12 cellular contexts compared by ENCODE assay signal in the genomic region with DNA sequence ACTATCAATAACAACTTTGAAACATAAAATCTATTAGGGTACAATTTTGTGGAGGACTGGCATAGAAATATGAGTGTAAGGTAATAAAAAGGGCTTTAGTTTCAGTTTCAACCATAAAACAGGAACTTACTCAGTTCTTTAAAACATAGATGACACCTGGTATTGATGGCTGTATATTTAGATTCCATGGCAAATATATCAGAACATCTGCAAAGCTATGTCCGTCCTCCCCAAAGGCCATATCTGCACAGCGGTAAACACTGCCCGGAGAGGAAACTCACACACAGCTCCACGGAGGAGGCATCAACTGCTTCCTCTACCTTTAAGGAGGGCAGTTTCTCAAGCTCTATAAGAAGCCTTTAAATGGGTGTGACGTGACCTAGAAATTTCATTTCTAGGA.
DNase-seq lines count a peak whose midpoint lies in the region; TF ChIP-seq lines count a peak whose summit lies in the region.
"Had no signal": no experiment of that assay in that cellular context is flagged by ENCODE, and none has a peak within 500 bp of the region (broad histone marks: within the 10 kb centered on the region; RNA-seq: fewer than 3 reads in every experiment).

No MANE protein-coding gene starts in this region.

- H4K20me1 ChIP-seq in BLaER1 treated with 17β-estradiol and CSF1 and Interleukin-3, amounts not matched to agents 10 nM and 100 nM = no peaks in the 10 kb centered on the region; a peak in 2 of 22 replicates
- H4K20me1 ChIP-seq in MM.1S (ENCODE audit: insufficient read depth, low read length) = no peaks in the 10 kb centered on the region
- H4K20me1 ChIP-seq in SU-DHL-6 (ENCODE audit: low read depth, low read length) = no peaks in the 10 kb centered on the region

- no peak overlapping the region for H3K27ac ChIP-seq in BLaER1 treated with 17β-estradiol and CSF1 and Interleukin-3, amounts not matched to agents 10 nM and 100 nM
- peak overlapping the region; percentile 85 for H3K27ac ChIP-seq in MM.1S (ENCODE audit: low read length)
- H3K27ac ChIP-seq in SU-DHL-6 (ENCODE audit: low read depth, low read length) = no peak overlapping the region
- no peak overlapping the region for H3K27ac ChIP-seq in ascending aorta
- H3K27ac ChIP-seq: A549, C4-2B, GM23248 had no signal

- TF ChIP-seq CTCF in MM.1S (IDR thresholded peaks at IDR 0.05; ENCODE audit: low read length) = no peak
- no peak for TF ChIP-seq CTCF in SU-DHL-6 (IDR thresholded peaks at IDR 0.05; ENCODE audit: insufficient read depth, low read length, poor library complexity, severe bottlenecking)
- TF ChIP-seq CTCF in ascending aorta (IDR thresholded peaks at IDR 0.05) = no peak

- H3K9me3 ChIP-seq in BLaER1 treated with 17β-estradiol and CSF1 and Interleukin-3, amounts not matched to agents 10 nM and 100 nM (replicated peaks in 1 of 11) = peaks cover 31 to 43% (median 36%) of the 10 kb centered on the region in 11 experiments
- H3K9me3 ChIP-seq in MM.1S (replicated peaks; ENCODE audit: insufficient read depth, low read length) = no peaks in the 10 kb centered on the region
- H3K9me3 ChIP-seq in SU-DHL-6 (ENCODE audit: insufficient read depth, low read length) = peaks cover 4% of the 10 kb centered on the region; the same call in 1 of the 2 replicates
- H3K9me3 ChIP-seq in ascending aorta = peaks cover 0 to 7% of the 10 kb centered on the region in 2 donors
- H3K9me3 ChIP-seq: A549 had no signal

- no peak overlapping the region for H3K9ac ChIP-seq in BLaER1 treated with 17β-estradiol and CSF1 and Interleukin-3, amounts not matched to agents 10 nM and 100 nM
- H3K9ac ChIP-seq in MM.1S (ENCODE audit: low read length) = peak overlapping the region; percentile 9; the same call in 1 of the 2 replicates
- H3K9ac ChIP-seq in SU-DHL-6 (ENCODE audit: low read length) = no peak overlapping the region
- H3K9ac ChIP-seq: GM23248 had no signal

- peak; percentile 90 for DNase-seq in MM.1S
- no peak for DNase-seq in UCSD-AML1 (lab: John Stamatoyannopoulos, UW; ENCODE audit: unreplicated experiment)
- no peak for DNase-seq in ascending aorta (ENCODE audit: low spot score in 2 of 2)
- DNase-seq in HT-29 (ENCODE audit: low spot score) = no peak
- DNase-seq: CD4-positive, alpha-beta memory T cell; DMS79; EL; GM23248 had no signal

- H2AFZ ChIP-seq in MM.1S (ENCODE audit: low read length) (no peak overlapping the region), SU-DHL-6 (ENCODE audit: low read depth, low read length, severe bottlenecking) (no peak overlapping the region)
- H2AFZ ChIP-seq: GM23248 had no signal

- no peaks in the 10 kb centered on the region for H3K36me3 ChIP-seq in BLaER1 treated with 17β-estradiol and CSF1 and Interleukin-3, amounts not matched to agents 10 nM and 100 nM
- no peaks in the 10 kb centered on the region for H3K36me3 ChIP-seq in MM.1S (replicated peaks; ENCODE audit: insufficient read depth, low read length)
- no peaks in the 10 kb centered on the region for H3K36me3 ChIP-seq in SU-DHL-6 (ENCODE audit: low read length)
- H3K36me3 ChIP-seq in ascending aorta = no peaks in the 10 kb centered on the region

- H3K9me2 ChIP-seq in MM.1S (replicated peaks; ENCODE audit: insufficient read depth, low read length) (no peaks in the 10 kb centered on the region), SU-DHL-6 (replicated peaks; ENCODE audit: insufficient read depth, low read length) (no peaks in the 10 kb centered on the region)

- H3K4me3 ChIP-seq in BLaER1 treated with 17β-estradiol and CSF1 and Interleukin-3, amounts not matched to agents 10 nM and 100 nM = no peak overlapping the region
- H3K4me3 ChIP-seq in MM.1S (ENCODE audit: low read length) = no peak overlapping the region
- no peak overlapping the region for H3K4me3 ChIP-seq in SU-DHL-6 (ENCODE audit: insufficient read depth, low read length, poor library complexity, severe bottlenecking)
- no peak overlapping the region for H3K4me3 ChIP-seq in ascending aorta
- H3K4me3 ChIP-seq: A549, GM23248 had no signal

- peaks cover 30% of the 10 kb centered on the region for H3F3A ChIP-seq in MM.1S (ENCODE audit: insufficient read depth, low read length)
- H3F3A ChIP-seq in SU-DHL-6 (ENCODE audit: insufficient read depth) = no peaks in the 10 kb centered on the region

- no peaks in the 10 kb centered on the region for H3K79me2 ChIP-seq in MM.1S (ENCODE audit: low read length)
- no peaks in the 10 kb centered on the region for H3K79me2 ChIP-seq in SU-DHL-6 (ENCODE audit: insufficient read depth, low read length)

- intact Hi-C loops in ascending aorta (cut with DNase I) = no loop called here

- H3K4me2 ChIP-seq in BLaER1 treated with 17β-estradiol and CSF1 and Interleukin-3, amounts not matched to agents 10 nM and 100 nM = peak overlapping the region in 9 of 11 experiments; percentile 16 to 66 (median 31); a peak in 13 of 22 replicates
- peak overlapping the region; percentile 48 for H3K4me2 ChIP-seq in MM.1S (ENCODE audit: low read depth, low read length)
- peak overlapping the region; percentile 8 for H3K4me2 ChIP-seq in SU-DHL-6 (ENCODE audit: low read depth, low read length, poor library complexity, severe bottlenecking)
- H3K4me2 ChIP-seq: A549 had no signal

- peaks cover 0 to 16% (median 13%) of the 10 kb centered on the region in 10 experiments; a peak in 14 of 20 replicates for H3K4me1 ChIP-seq in BLaER1 treated with 17β-estradiol and CSF1 and Interleukin-3, amounts not matched to agents 10 nM and 100 nM
- H3K4me1 ChIP-seq in MM.1S (ENCODE audit: low read length) (peaks cover 57% of the 10 kb centered on the region), ascending aorta (no peaks in the 10 kb centered on the region)
- H3K4me1 ChIP-seq: A549 had no signal

- H3K27me3 ChIP-seq in BLaER1 treated with 17β-estradiol and CSF1 and Interleukin-3, amounts not matched to agents 10 nM and 100 nM = no peaks in the 10 kb centered on the region
- H3K27me3 ChIP-seq in MM.1S (replicated peaks; ENCODE audit: insufficient read depth, low read length) (0 out of 2 replicates have a peak, but pooled peaks cover 5% of the 10 kb centered on the region), SU-DHL-6 (ENCODE audit: low read length) (no peaks in the 10 kb centered on the region), ascending aorta (no peaks in the 10 kb centered on the region)
